Comparison of ENCODE assay signal across 11 cellular contexts in the genomic region with DNA sequence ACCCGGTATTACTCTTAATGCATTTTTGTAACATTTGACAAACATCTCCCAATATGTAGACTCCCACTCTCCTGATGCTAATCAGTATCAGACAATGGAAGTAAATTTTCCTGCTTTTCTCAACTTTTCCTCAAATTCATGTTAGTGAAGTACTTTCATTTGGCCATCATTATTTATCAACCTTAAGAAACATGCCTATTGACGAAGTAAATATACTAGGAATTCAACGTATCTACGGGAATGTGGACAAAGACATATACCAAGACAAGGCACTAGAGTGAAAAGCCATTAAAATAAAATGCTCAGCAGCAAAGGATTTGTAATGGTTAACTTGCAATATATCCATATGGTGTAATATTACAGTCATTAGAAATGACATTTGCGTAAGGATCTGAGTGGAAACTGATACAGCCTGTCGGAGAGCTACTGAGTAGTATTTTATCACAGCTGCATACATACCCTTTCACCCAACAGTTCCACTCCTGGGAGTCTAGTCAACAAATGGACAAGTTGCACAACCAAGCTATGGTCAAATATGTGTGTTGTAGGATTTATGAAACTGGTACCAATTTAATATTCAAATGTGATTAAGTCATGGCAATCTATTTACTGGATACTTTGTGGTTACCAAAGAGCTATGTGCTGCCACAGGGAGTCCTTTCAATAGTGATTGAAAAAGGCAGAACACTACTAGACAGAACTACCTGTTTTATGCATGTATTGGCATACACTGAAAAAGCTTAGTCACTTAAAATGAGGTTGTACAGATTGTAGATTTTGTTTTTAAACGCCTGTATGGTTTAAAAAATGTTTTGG. TPM values are rescaled to one million over a fixed set of nuclear protein-coding genes. Genes with fewer than 3 reads are reported as not detected.
A peak's percentile ranks its signal among the peaks of the same experiment; 100 is the strongest.
DNase-seq lines count a peak whose midpoint lies in the region; ATAC-seq and TF ChIP-seq lines count a peak whose summit lies in the region.
"Had no signal": no experiment of that assay in that cellular context is flagged by ENCODE, and none has a peak within 500 bp of the region (broad histone marks: within the 10 kb centered on the region; RNA-seq: fewer than 3 reads in every experiment).

No MANE protein-coding gene starts in this region.

- no peak overlapping the region for H3K4me3 ChIP-seq in prostate gland
- no peak overlapping the region for H3K4me3 ChIP-seq in esophagus squamous epithelium
- no peak overlapping the region for H3K4me3 ChIP-seq in tibial artery

- H3K36me3 ChIP-seq in prostate gland (no peaks in the 10 kb centered on the region), esophagus squamous epithelium (peaks cover 0 to 36% (median 0%) of the 10 kb centered on the region in 3 donors), tibial artery (peaks cover 7 to 21% (median 18%) of the 10 kb centered on the region in 3 donors)

- DNase-seq in DMS53 (lab: John Stamatoyannopoulos, UW) (peak; percentile 14), DMS53 treated with DMSO at 0.1 percent for 48 hours (lab: John Stamatoyannopoulos, UW; ENCODE audit: unreplicated experiment) (no peak), NCI-H510A treated with DMSO at 0.1 percent for 48 hours (lab: John Stamatoyannopoulos, UW) (peak; percentile 73), fibroblast of peridontal ligament (ENCODE audit: extremely low read depth) (peak; percentile 70), prostate gland (ENCODE audit: low spot score) (no peak), esophagus squamous epithelium (lab: John Stamatoyannopoulos, UW) (no peak), tibial artery (no peak)
- DNase-seq: activated CD8-positive, alpha-beta memory T cell treated with anti-CD3 and anti-CD28 coated beads, Interleukin-2, amount 50 U/mL, for 48 hours; NCI-H1092 treated with DMSO at 0.1 percent for 48 hours had no signal

- H3K27ac ChIP-seq in prostate gland (peak overlapping the region; percentile 20 to 35), esophagus squamous epithelium (no peak overlapping the region), tibial artery (peak overlapping the region in 1 of 2 donors; percentile 23)
- H3K27ac ChIP-seq: epithelial cell of prostate had no signal

- TF ChIP-seq POLR2A in prostate gland (IDR thresholded peaks at IDR 0.05) (no peak), esophagus squamous epithelium (IDR thresholded peaks at IDR 0.05) (no peak)

- H3K9me3 ChIP-seq in prostate gland (no peaks in the 10 kb centered on the region), esophagus squamous epithelium (no peaks in the 10 kb centered on the region), tibial artery (no peaks in the 10 kb centered on the region)

- intact Hi-C loops in prostate gland (cut with DNase I) (no loop called here), esophagus squamous epithelium (cut with DNase I) (no loop called here), tibial artery (cut with DNase I; ENCODE audit: low total_unique reads) (no loop called here)

- 74% methylated on average over 7 of the region's 7 CpGs for WGBS in prostate gland
- 87 to 88% methylated on average over 7 of the region's 7 CpGs for WGBS in esophagus squamous epithelium, 2 donors

- TF ChIP-seq CTCF in prostate gland (IDR thresholded peaks at IDR 0.05) (peak in 1 of 4 experiments; percentile 3), esophagus squamous epithelium (IDR thresholded peaks at IDR 0.05) (no peak), tibial artery (IDR thresholded peaks at IDR 0.05) (no peak)

- peaks cover 5% of the 10 kb centered on the region for H3K4me1 ChIP-seq in prostate gland (replicated peaks)
- no peaks in the 10 kb centered on the region for H3K4me1 ChIP-seq in esophagus squamous epithelium
- peaks cover 0 to 13% (median 0%) of the 10 kb centered on the region in 4 donors for H3K4me1 ChIP-seq in tibial artery

- no peak for ATAC-seq in GM18867 (IDR thresholded peaks at IDR 0.05; ENCODE audit: unreplicated experiment)

- H3K27me3 ChIP-seq in prostate gland (replicated peaks; ENCODE audit: insufficient read depth) (no peaks in the 10 kb centered on the region), esophagus squamous epithelium (no peaks in the 10 kb centered on the region), tibial artery (no peaks in the 10 kb centered on the region)

RNA-seq across cellular contexts. Expression of a gene that starts 26.5 kb away (rescaled TPM):
- total RNA-seq in prostate gland (100 to 1,000 TPM; 138 to 241 TPM), esophagus squamous epithelium (10 to 100 TPM; 16.0 to 33.8 (median 25.7) TPM)

RNA-seq across cellular contexts. Expression of a gene that starts 37.6 kb away (rescaled TPM):
- total RNA-seq in prostate gland = 10 to 100 TPM; 49.0 to 71.5 TPM
- 10 to 100 TPM; 32.6 to 52.8 (median 43.3) TPM for total RNA-seq in esophagus squamous epithelium

Comparison
In these comparisons a context has a peak if more than half of its experiments do, and no peak if none do; other contexts are left out.
1. DNase-seq: peak in DMS53 (single experiment), NCI-H510A treated with DMSO at 0.1 percent for 48 hours (single experiment) and fibroblast of peridontal ligament (single experiment); none in DMS53 treated with DMSO at 0.1 percent for 48 hours (single experiment), prostate gland (single experiment), esophagus squamous epithelium (single experiment) and tibial artery (0 of 2).
2. H3K27ac ChIP-seq: peak in prostate gland (2 of 2); none in esophagus squamous epithelium (0 of 4).